ENCODE assay signal across 1 cellular context in genomic region chr11:130478204-130478701, GRCh38.
TF ChIP-seq lines count a peak whose summit lies in the region.

No MANE protein-coding gene starts in this region.

TF ChIP-seq in K562, 482 proteins besides CTCF, POLR2A, EP300 and RAD21:
- no peak for TF ChIP-seq ZNF57 (CRISPR knock-in tag; IDR thresholded peaks at IDR 0.05)
- TF ChIP-seq HBP1 (CRISPR knock-in tag; IDR thresholded peaks at IDR 0.05): no peak
- no peak for TF ChIP-seq CBFA2T3 (IDR thresholded peaks at IDR 0.05)
- no peak for TF ChIP-seq KLF6 (CRISPR knock-in tag; IDR thresholded peaks at IDR 0.05; ENCODE audit: borderline replicate concordance)
- no peak for TF ChIP-seq KLF10 (CRISPR knock-in tag; IDR thresholded peaks at IDR 0.05)
- TF ChIP-seq NFIC (IDR thresholded peaks at IDR 0.05): 0 out of 2 replicates have a peak, but pooled peaks have one; percentile 7
- no peak for TF ChIP-seq TARDBP (IDR thresholded peaks at IDR 0.05)
- TF ChIP-seq CXXC5 (CRISPR knock-in tag; IDR thresholded peaks at IDR 0.05): no peak
